Comparison of ENCODE assay signal across 9 cellular contexts in genomic region chr12:7862814-7863348, GRCh38. TPM values are rescaled to one million over a fixed set of nuclear protein-coding genes. Genes with fewer than 3 reads are reported as not detected.
A peak's percentile ranks its signal among the peaks of the same experiment; 100 is the strongest.
DNase-seq lines count a peak whose midpoint lies in the region; ATAC-seq and TF ChIP-seq lines count a peak whose summit lies in the region.
"Not testable (repeated sequence)": the region's sequence is repeated elsewhere in the genome, so short reads cannot be mapped to it uniquely, and the experiment has no call there.
"Had no signal": no experiment of that assay in that cellular context is flagged by ENCODE, and none has a peak within 500 bp of the region (broad histone marks: within the 10 kb centered on the region; RNA-seq: fewer than 3 reads in every experiment).

No MANE protein-coding gene starts in this region.

- H3K79me1 ChIP-seq in trophoblast cell (ENCODE audit: low read length) = peaks cover 16% of the 10 kb centered on the region

- not testable (repeated sequence) for H3K9me3 Mint-ChIP-seq in CD4-positive, CD25-positive, alpha-beta regulatory T cell; activated CD4-positive, alpha-beta T cell treated with anti-CD3 and anti-CD28 coated beads, Interleukin-2, amount 10 ng/mL, durations not matched to agents 24 days and 14 days; activated naive CD4-positive, alpha-beta T cell treated with anti-CD3 and anti-CD28 coated beads, Interleukin-2, amount 50 U/mL, for 24 hours; stimulated activated naive CD8-positive, alpha-beta T cell treated with anti-CD3 and anti-CD28 coated beads, Interleukin-15, Interleukin-2, amounts not matched to agents 100 ng/mL and 50 ng/mL, for 24 hours

- not testable (repeated sequence) for H3K27me3 ChIP-seq in CD4-positive, CD25-positive, alpha-beta regulatory T cell (ENCODE audit: control insufficient read depth, insufficient read depth, low read length); trophoblast cell (ENCODE audit: insufficient read depth, low read length)

- no CpG with 5 or more reads among the region's 20 CpGs for WGBS in trophoblast cell (ENCODE audit: extremely low coverage, insufficient coverage, insufficient read length)

- H3K18ac ChIP-seq in trophoblast cell (ENCODE audit: low read length) = not testable (repeated sequence)

- H4K8ac ChIP-seq in trophoblast cell (ENCODE audit: low read depth, low read length) = not testable (repeated sequence)

- H2BK5ac ChIP-seq in trophoblast cell (ENCODE audit: low read depth, low read length, poor library complexity) = not testable (repeated sequence)

- H3K27me3 Mint-ChIP-seq in CD4-positive, CD25-positive, alpha-beta regulatory T cell = peaks cover 23% of the 10 kb centered on the region
- peaks cover 12% of the 10 kb centered on the region for H3K27me3 Mint-ChIP-seq in activated CD4-positive, alpha-beta T cell treated with anti-CD3 and anti-CD28 coated beads, Interleukin-2, amount 10 ng/mL, durations not matched to agents 24 days and 14 days
- H3K27me3 Mint-ChIP-seq in activated naive CD4-positive, alpha-beta T cell treated with anti-CD3 and anti-CD28 coated beads, Interleukin-2, amount 50 U/mL, for 24 hours; stimulated activated naive CD8-positive, alpha-beta T cell treated with anti-CD3 and anti-CD28 coated beads, Interleukin-15, Interleukin-2, amounts not matched to agents 100 ng/mL and 50 ng/mL, for 24 hours: not testable (repeated sequence)

- peak overlapping the region; percentile 53 for H3K4me3 ChIP-seq in CD4-positive, CD25-positive, alpha-beta regulatory T cell (ENCODE audit: low read depth, low read length)
- not testable (repeated sequence) for H3K4me3 ChIP-seq in fibroblast of villous mesenchyme (ENCODE audit: low read depth, low read length); trophoblast cell (ENCODE audit: low read depth, low read length)

- peak overlapping the region; percentile 12 for H2BK12ac ChIP-seq in trophoblast cell (ENCODE audit: low read length)

- peak in 1 of 2 donors; percentile 40 for ATAC-seq in CD4-positive, CD25-positive, alpha-beta regulatory T cell (ENCODE audit: low read depth in 2 of 2)

- H3K9me3 ChIP-seq in CD4-positive, CD25-positive, alpha-beta regulatory T cell (ENCODE audit: control insufficient read depth in 2 of 2, low read length in 2 of 2); trophoblast cell (ENCODE audit: insufficient read depth, low read depth, low read length): not testable (repeated sequence)

- not testable (repeated sequence) for H3K14ac ChIP-seq in trophoblast cell (ENCODE audit: low read length)

- TF ChIP-seq CTCF in fibroblast of villous mesenchyme (IDR thresholded peaks at IDR 0.05; ENCODE audit: insufficient read depth, low read depth, low read length) = not testable (repeated sequence)

- H2BK120ac ChIP-seq in trophoblast cell (ENCODE audit: insufficient read depth, low read length, poor library complexity) = not testable (repeated sequence)

- not testable (repeated sequence) for H2AK5ac ChIP-seq in trophoblast cell (ENCODE audit: low read length)

- not testable (repeated sequence) for H4K12ac ChIP-seq in trophoblast cell (ENCODE audit: low read depth, low read length)

- H3K9ac ChIP-seq in trophoblast cell (ENCODE audit: low read length) = not testable (repeated sequence)

- H3K4me1 Mint-ChIP-seq in CD4-positive, CD25-positive, alpha-beta regulatory T cell = peaks cover 0 to 17% (median 9%) of the 10 kb centered on the region in 4 donors
- not testable (repeated sequence) for H3K4me1 Mint-ChIP-seq in activated CD4-positive, alpha-beta T cell treated with anti-CD3 and anti-CD28 coated beads, Interleukin-2, amount 10 ng/mL, durations not matched to agents 24 days and 14 days
- H3K4me1 Mint-ChIP-seq in activated naive CD4-positive, alpha-beta T cell treated with anti-CD3 and anti-CD28 coated beads, Interleukin-2, amount 50 U/mL, for 24 hours = peaks cover 20% of the 10 kb centered on the region
- H3K4me1 Mint-ChIP-seq in stimulated activated naive CD8-positive, alpha-beta T cell treated with anti-CD3 and anti-CD28 coated beads, Interleukin-15, Interleukin-2, amounts not matched to agents 100 ng/mL and 50 ng/mL, for 24 hours (ENCODE audit: low read depth) = peaks cover 23% of the 10 kb centered on the region

- not testable (repeated sequence) for H3K23ac ChIP-seq in trophoblast cell (ENCODE audit: low read length)

- not testable (repeated sequence) for H3K36me3 Mint-ChIP-seq in CD4-positive, CD25-positive, alpha-beta regulatory T cell; activated CD4-positive, alpha-beta T cell treated with anti-CD3 and anti-CD28 coated beads, Interleukin-2, amount 10 ng/mL, durations not matched to agents 24 days and 14 days (ENCODE audit: low read depth); activated naive CD4-positive, alpha-beta T cell treated with anti-CD3 and anti-CD28 coated beads, Interleukin-2, amount 50 U/mL, for 24 hours; stimulated activated naive CD8-positive, alpha-beta T cell treated with anti-CD3 and anti-CD28 coated beads, Interleukin-15, Interleukin-2, amounts not matched to agents 100 ng/mL and 50 ng/mL, for 24 hours (ENCODE audit: low read depth)

- not testable (repeated sequence) for H3K36me3 ChIP-seq in CD4-positive, CD25-positive, alpha-beta regulatory T cell (ENCODE audit: control insufficient read depth, insufficient read depth, low read length); trophoblast cell (ENCODE audit: control insufficient read depth in 1 of 2, insufficient read depth in 2 of 2, low read length in 2 of 2)

- intact Hi-C loops in activated CD4-positive, alpha-beta T cell treated with anti-CD3 and anti-CD28 coated beads, Interleukin-2, amount 10 ng/mL, durations not matched to agents 24 days and 14 days (cut with micrococcal nuclease) = loop anchor here (5.0 kb wide), 2 partner anchors 69 to 214 kb away; no protein-coding TSS in a partner anchor

- peak in 2 of 3 donors; percentile 10 to 37 for DNase-seq in CD4-positive, CD25-positive, alpha-beta regulatory T cell
- DNase-seq in Kasumi-1 (lab: John Stamatoyannopoulos, UW) = peak; percentile 11 to 44
- peak; percentile 64 for DNase-seq in activated CD4-positive, alpha-beta T cell treated with anti-CD3 and anti-CD28 coated beads, Interleukin-2, amount 10 ng/mL, durations not matched to agents 24 days and 14 days
- DNase-seq in activated T-cell treated with anti-CD3 and anti-CD28 coated beads for 4 hours = peak; percentile 21
- DNase-seq in fibroblast of villous mesenchyme (ENCODE audit: low read depth) = peak; percentile 37
- not testable (repeated sequence) for DNase-seq in trophoblast cell

- not testable (repeated sequence) for H3K4ac ChIP-seq in trophoblast cell (ENCODE audit: low read depth, low read length)

- H3K4me2 ChIP-seq in trophoblast cell (ENCODE audit: low read length) = not testable (repeated sequence)

- not testable (repeated sequence) for H2AFZ ChIP-seq in trophoblast cell (ENCODE audit: insufficient read depth, low read length, poor library complexity)

- not testable (repeated sequence) for H3K4me1 ChIP-seq in CD4-positive, CD25-positive, alpha-beta regulatory T cell (ENCODE audit: control insufficient read depth, insufficient read depth, low read length, poor library complexity, severe bottlenecking)
- peaks cover 8 to 12% of the 10 kb centered on the region in 2 experiments for H3K4me1 ChIP-seq in trophoblast cell (ENCODE audit: control insufficient read depth in 1 of 2, insufficient read depth in 2 of 2, low read length in 2 of 2)

- H3K27ac Mint-ChIP-seq in CD4-positive, CD25-positive, alpha-beta regulatory T cell = peak overlapping the region; percentile 75 to 94 (median 87)
- peak overlapping the region; percentile 42 for H3K27ac Mint-ChIP-seq in activated CD4-positive, alpha-beta T cell treated with anti-CD3 and anti-CD28 coated beads, Interleukin-2, amount 10 ng/mL, durations not matched to agents 24 days and 14 days
- H3K27ac Mint-ChIP-seq in activated naive CD4-positive, alpha-beta T cell treated with anti-CD3 and anti-CD28 coated beads, Interleukin-2, amount 50 U/mL, for 24 hours = peak overlapping the region; percentile 31
- H3K27ac Mint-ChIP-seq in stimulated activated naive CD8-positive, alpha-beta T cell treated with anti-CD3 and anti-CD28 coated beads, Interleukin-15, Interleukin-2, amounts not matched to agents 100 ng/mL and 50 ng/mL, for 24 hours = peak overlapping the region; percentile 86

- H3K4me3 Mint-ChIP-seq in CD4-positive, CD25-positive, alpha-beta regulatory T cell = peak overlapping the region; percentile 7 to 81 (median 66)
- H3K4me3 Mint-ChIP-seq in activated CD4-positive, alpha-beta T cell treated with anti-CD3 and anti-CD28 coated beads, Interleukin-2, amount 10 ng/mL, durations not matched to agents 24 days and 14 days = peak overlapping the region; percentile 48
- peak overlapping the region; percentile 61 for H3K4me3 Mint-ChIP-seq in activated naive CD4-positive, alpha-beta T cell treated with anti-CD3 and anti-CD28 coated beads, Interleukin-2, amount 50 U/mL, for 24 hours
- peak overlapping the region; percentile 63 for H3K4me3 Mint-ChIP-seq in stimulated activated naive CD8-positive, alpha-beta T cell treated with anti-CD3 and anti-CD28 coated beads, Interleukin-15, Interleukin-2, amounts not matched to agents 100 ng/mL and 50 ng/mL, for 24 hours

- H3K79me2 ChIP-seq in trophoblast cell (ENCODE audit: control insufficient read depth, insufficient read depth, low read length, poor library complexity) = not testable (repeated sequence)

- H3K27ac ChIP-seq in CD4-positive, CD25-positive, alpha-beta regulatory T cell (ENCODE audit: insufficient read depth, low read length, poor library complexity, severe bottlenecking); trophoblast cell (ENCODE audit: low read depth, low read length): not testable (repeated sequence)

- not testable (repeated sequence) for H4K91ac ChIP-seq in trophoblast cell (ENCODE audit: low read depth, low read length)

RNA-seq across cellular contexts. Expression of gene SLC2A14, which starts 9.8 kb away (rescaled TPM):
- 0.25 TPM for total RNA-seq in CD4-positive, CD25-positive, alpha-beta regulatory T cell
- polyA plus RNA-seq in CD4-positive, CD25-positive, alpha-beta regulatory T cell = 1 to 10 TPM in 1 of 4 donors, not detected in 3; 1.6 TPM
- total RNA-seq in activated CD4-positive, alpha-beta T cell treated with anti-CD3 and anti-CD28 coated beads, Interleukin-2, amount 10 ng/mL, durations not matched to agents 24 days and 14 days = 0.09 and 0.31 TPM in 2 replicates
- total RNA-seq in fibroblast of villous mesenchyme = under 0.01 and 0.32 TPM in 2 replicates
- polyA plus RNA-seq in trophoblast cell (2013) = 17.6 TPM in 2 replicates
- total RNA-seq: epithelial cell of proximal tubule had no signal

Comparison
In these comparisons a context has a peak if more than half of its experiments do, and no peak if none do; other contexts are left out.
1. H3K27ac Mint-ChIP-seq: peak in every context shown above with its lines; median percentile 87 in CD4-positive, CD25-positive, alpha-beta regulatory T cell; 86 in stimulated activated naive CD8-positive, alpha-beta T cell treated with anti-CD3 and anti-CD28 coated beads, Interleukin-15, Interleukin-2, amounts not matched to agents 100 ng/mL and 50 ng/mL, for 24 hours; 42 in activated CD4-positive, alpha-beta T cell treated with anti-CD3 and anti-CD28 coated beads, Interleukin-2, amount 10 ng/mL, durations not matched to agents 24 days and 14 days; 31 in activated naive CD4-positive, alpha-beta T cell treated with anti-CD3 and anti-CD28 coated beads, Interleukin-2, amount 50 U/mL, for 24 hours.